Comparison of ENCODE assay signal across 13 cellular contexts in the genomic region with DNA sequence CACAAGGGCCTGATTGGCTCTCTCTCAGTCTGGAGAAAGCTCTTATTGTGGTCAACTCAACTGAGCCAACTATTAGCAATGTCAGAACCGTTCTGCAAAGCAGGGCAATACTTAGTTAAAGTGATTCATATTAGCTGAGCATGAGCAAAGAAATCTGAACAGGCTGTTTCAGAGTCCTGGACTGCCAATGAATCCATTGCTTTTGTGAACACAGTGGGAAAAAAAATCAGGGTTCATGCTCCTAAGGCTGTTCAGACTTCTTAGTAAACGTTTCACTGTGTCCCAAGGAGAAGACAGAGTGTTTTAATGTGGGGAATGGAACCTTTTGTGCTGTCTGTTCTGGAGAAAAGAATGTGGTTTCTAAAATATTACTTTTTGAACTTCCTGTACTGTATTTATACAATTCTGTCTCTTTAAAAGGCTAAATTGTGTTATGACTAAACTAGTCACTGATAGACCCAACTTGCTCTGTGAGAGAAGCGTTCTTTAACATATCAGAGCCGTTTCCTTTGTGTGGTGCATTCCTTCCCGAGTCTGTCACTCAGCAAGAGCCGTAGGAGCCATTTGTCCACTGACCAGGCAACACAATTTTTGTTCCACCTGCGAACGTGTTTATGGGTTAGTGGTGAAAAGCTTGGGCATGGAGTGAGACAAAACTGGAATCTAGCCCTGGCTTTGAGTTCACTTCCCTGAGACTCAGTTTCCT.
DNase-seq lines count a peak whose midpoint lies in the region; ATAC-seq and TF ChIP-seq lines count a peak whose summit lies in the region.
"Had no signal": no experiment of that assay in that cellular context is flagged by ENCODE, and none has a peak within 500 bp of the region (broad histone marks: within the 10 kb centered on the region; RNA-seq: fewer than 3 reads in every experiment).

No MANE protein-coding gene starts in this region.

- H3K4me3 Mint-ChIP-seq in activated CD4-positive, alpha-beta memory T cell treated with anti-CD3 and anti-CD28 coated beads, Interleukin-2, amount 10 ng/mL, durations not matched to agents 7 days and 5 days: no peak overlapping the region
- H3K4me3 Mint-ChIP-seq: activated CD8-positive, alpha-beta T cell treated with anti-CD3 and anti-CD28 coated beads, Interleukin-2, amount 10 ng/mL, durations not matched to agents 7 days and 5 days; activated naive CD8-positive, alpha-beta T cell treated with anti-CD3 and anti-CD28 coated beads for 36 hours; T-helper 17 cell had no signal

- H3K9me3 Mint-ChIP-seq in activated CD4-positive, alpha-beta memory T cell treated with anti-CD3 and anti-CD28 coated beads, Interleukin-2, amount 10 ng/mL, durations not matched to agents 7 days and 5 days: no peaks in the 10 kb centered on the region
- H3K9me3 Mint-ChIP-seq: activated naive CD8-positive, alpha-beta T cell treated with anti-CD3 and anti-CD28 coated beads for 36 hours had no signal

- no peak overlapping the region for H3K27ac Mint-ChIP-seq in activated CD4-positive, alpha-beta memory T cell treated with anti-CD3 and anti-CD28 coated beads, Interleukin-2, amount 10 ng/mL, durations not matched to agents 7 days and 5 days
- H3K27ac Mint-ChIP-seq: activated CD8-positive, alpha-beta T cell treated with anti-CD3 and anti-CD28 coated beads, Interleukin-2, amount 10 ng/mL, durations not matched to agents 7 days and 5 days; activated naive CD8-positive, alpha-beta T cell treated with anti-CD3 and anti-CD28 coated beads for 36 hours; T-helper 17 cell had no signal

- H3K4me3 ChIP-seq in choroid plexus epithelial cell (ENCODE audit: low read depth, low read length) (no peak overlapping the region), hepatocyte (no peak overlapping the region)

- no peaks in the 10 kb centered on the region for H3K27me3 ChIP-seq in hepatocyte

- H4K20me1 ChIP-seq in hepatocyte (ENCODE audit: insufficient read depth, poor library complexity, severe bottlenecking): no peaks in the 10 kb centered on the region

- no peaks in the 10 kb centered on the region for H3K4me1 ChIP-seq in hepatocyte (ENCODE audit: insufficient read depth)
- H3K4me1 ChIP-seq: Caco-2 had no signal

- H2AFZ ChIP-seq in hepatocyte: peak overlapping the region; percentile 2

- H3K4me2 ChIP-seq in hepatocyte: peak overlapping the region; percentile 21

- no peaks in the 10 kb centered on the region for H3K9me2 ChIP-seq in hepatocyte (replicated peaks; ENCODE audit: insufficient read depth)

- no peak for TF ChIP-seq CTCF in choroid plexus epithelial cell (conservative IDR thresholded peaks at IDR 0.05; ENCODE audit: low read depth, low read length)
- no peak for TF ChIP-seq CTCF in hepatocyte (IDR thresholded peaks at IDR 0.05; ENCODE audit: poor library complexity)

- ATAC-seq in HG03521 (IDR thresholded peaks at IDR 0.05; ENCODE audit: unreplicated experiment) (no peak), HG03108 (IDR thresholded peaks at IDR 0.05; ENCODE audit: unreplicated experiment) (no peak)
- ATAC-seq: activated CD8-positive, alpha-beta T cell treated with anti-CD3 and anti-CD28 coated beads, Interleukin-2, amount 10 ng/mL, durations not matched to agents 7 days and 5 days; T-helper 17 cell had no signal

- peak overlapping the region; percentile 44 for H3K27ac ChIP-seq in hepatocyte

- DNase-seq in HS-27A (ENCODE audit: low read depth): peak; percentile 14
- peak; percentile 77 for DNase-seq in choroid plexus epithelial cell (ENCODE audit: low read depth)
- DNase-seq in hepatocyte (ENCODE audit: low spot score): no peak
- DNase-seq in stromal cell of bone marrow (ENCODE audit: low read depth): peak; percentile 33
- DNase-seq in GM19240 (ENCODE audit: insufficient read length, low spot score): no peak
- DNase-seq in activated CD4-positive, alpha-beta memory T cell treated with anti-CD3 and anti-CD28 coated beads, Interleukin-2, amount 10 ng/mL, durations not matched to agents 7 days and 5 days: no peak
- DNase-seq: activated CD8-positive, alpha-beta T cell treated with anti-CD3 and anti-CD28 coated beads, Interleukin-2, amount 10 ng/mL, durations not matched to agents 7 days and 5 days; activated naive CD8-positive, alpha-beta T cell treated with anti-CD3 and anti-CD28 coated beads for 36 hours; Caco-2; NCI-H1436; T-helper 17 cell had no signal

- no peaks in the 10 kb centered on the region for H3K4me1 Mint-ChIP-seq in activated CD4-positive, alpha-beta memory T cell treated with anti-CD3 and anti-CD28 coated beads, Interleukin-2, amount 10 ng/mL, durations not matched to agents 7 days and 5 days
- H3K4me1 Mint-ChIP-seq: activated naive CD8-positive, alpha-beta T cell treated with anti-CD3 and anti-CD28 coated beads for 36 hours; T-helper 17 cell had no signal

- POLR2A ChIA-PET in activated CD4-positive, alpha-beta memory T cell treated with anti-CD3 and anti-CD28 coated beads, Interleukin-2, amount 10 ng/mL, durations not matched to agents 7 days and 5 days (lab: Charles Lee): no interaction called here

- H3K9me3 ChIP-seq in hepatocyte (ENCODE audit: low read depth): no peaks in the 10 kb centered on the region
- H3K9me3 ChIP-seq: Caco-2 had no signal

- no peaks in the 10 kb centered on the region for H3K36me3 Mint-ChIP-seq in activated CD4-positive, alpha-beta memory T cell treated with anti-CD3 and anti-CD28 coated beads, Interleukin-2, amount 10 ng/mL, durations not matched to agents 7 days and 5 days (ENCODE audit: low read depth)
- H3K36me3 Mint-ChIP-seq: activated naive CD8-positive, alpha-beta T cell treated with anti-CD3 and anti-CD28 coated beads for 36 hours had no signal

- 47% methylated on average over 8 of the region's 8 CpGs for WGBS in hepatocyte (ENCODE audit: low lambda C conversion rate, missing lambda C conversion rate)

- H3K36me3 ChIP-seq in hepatocyte (replicated peaks; ENCODE audit: insufficient read depth, low read depth): no peaks in the 10 kb centered on the region

- H3K27me3 Mint-ChIP-seq in activated CD4-positive, alpha-beta memory T cell treated with anti-CD3 and anti-CD28 coated beads, Interleukin-2, amount 10 ng/mL, durations not matched to agents 7 days and 5 days: no peaks in the 10 kb centered on the region
- H3K27me3 Mint-ChIP-seq: activated naive CD8-positive, alpha-beta T cell treated with anti-CD3 and anti-CD28 coated beads for 36 hours; T-helper 17 cell had no signal

- CTCF ChIA-PET in activated CD4-positive, alpha-beta memory T cell treated with anti-CD3 and anti-CD28 coated beads, Interleukin-2, amount 10 ng/mL, durations not matched to agents 7 days and 5 days (lab: Charles Lee): no interaction called here

- H3K79me2 ChIP-seq in hepatocyte: no peaks in the 10 kb centered on the region

Comparison
In these comparisons a context has a peak if more than half of its experiments do, and no peak if none do; other contexts are left out.
1. DNase-seq: peak in HS-27A (single experiment), choroid plexus epithelial cell (single experiment) and stromal cell of bone marrow (single experiment); none in hepatocyte (single experiment), GM19240 (single experiment) and activated CD4-positive, alpha-beta memory T cell treated with anti-CD3 and anti-CD28 coated beads, Interleukin-2, amount 10 ng/mL, durations not matched to agents 7 days and 5 days (single experiment).